ENCODE assay signal across 17 cellular contexts in genomic region chr11:19734171-19734570, GRCh38.
"Had no signal": no experiment of that assay in that cellular context is flagged by ENCODE, and none has a peak within 500 bp of the region (broad histone marks: within the 10 kb centered on the region; RNA-seq: fewer than 3 reads in every experiment).

No MANE protein-coding gene starts in this region.

- H3K4me3 ChIP-seq: testis had no signal

- H3K4me1 ChIP-seq: testis had no signal

- H3K9me3 ChIP-seq: testis had no signal

- H3K4me3 Mint-ChIP-seq: activated naive CD4-positive, alpha-beta T cell treated with anti-CD3 and anti-CD28 coated beads, Interleukin-2, amount 50 U/mL, for 24 hours; endodermal cell; stimulated activated naive CD8-positive, alpha-beta T cell treated with anti-CD3 and anti-CD28 coated beads, Interleukin-15, amount 100 ng/mL, for 72 hours; T-helper 1 cell treated with Interleukin-12 subunit alpha and Interleukin-12 subunit beta and Interleukin-4 antibody, amounts not matched to agents 30 μg/mL and 1 μg/mL, for 36 hours had no signal

- H3K27ac Mint-ChIP-seq: activated naive CD4-positive, alpha-beta T cell treated with anti-CD3 and anti-CD28 coated beads, Interleukin-2, amount 50 U/mL, for 24 hours; endodermal cell; progenitor cell of endocrine pancreas; stimulated activated naive CD8-positive, alpha-beta T cell treated with anti-CD3 and anti-CD28 coated beads, Interleukin-15, amount 100 ng/mL, for 72 hours; T-helper 1 cell treated with Interleukin-12 subunit alpha and Interleukin-12 subunit beta and Interleukin-4 antibody, amounts not matched to agents 30 μg/mL and 1 μg/mL, for 36 hours had no signal

- H3K27me3 ChIP-seq: testis had no signal

- DNase-seq: activated CD4-positive, alpha-beta T cell treated with anti-CD3 and anti-CD28 coated beads, Interleukin-2, amount 50 U/mL, for 1 hour; activated CD8-positive, alpha-beta memory T cell treated with anti-CD3 and anti-CD28 coated beads for 24 hours; activated gamma-delta T cell; endodermal cell; left ventricle myocardium superior; occipital lobe; right cardiac atrium; small intestine; stimulated activated CD4-positive, alpha-beta T cell treated with anti-CD3 and anti-CD28 coated beads, Interleukin-15, amount 100 ng/mL, for 24 hours; stimulated activated CD4-positive, alpha-beta T cell treated with anti-CD3 and anti-CD28 coated beads, Interleukin-2, amount 100 ng/mL, for 48 hours; stimulated activated naive CD8-positive, alpha-beta T cell treated with anti-CD3 and anti-CD28 coated beads, Interleukin-15, amount 100 ng/mL, for 72 hours; testis had no signal

- H3K4me1 Mint-ChIP-seq: activated naive CD4-positive, alpha-beta T cell treated with anti-CD3 and anti-CD28 coated beads, Interleukin-2, amount 50 U/mL, for 24 hours; stimulated activated naive CD8-positive, alpha-beta T cell treated with anti-CD3 and anti-CD28 coated beads, Interleukin-15, amount 100 ng/mL, for 72 hours had no signal

- H3K9me3 Mint-ChIP-seq: activated naive CD4-positive, alpha-beta T cell treated with anti-CD3 and anti-CD28 coated beads, Interleukin-2, amount 50 U/mL, for 24 hours; endodermal cell; stimulated activated naive CD8-positive, alpha-beta T cell treated with anti-CD3 and anti-CD28 coated beads, Interleukin-15, amount 100 ng/mL, for 72 hours; T-helper 1 cell treated with Interleukin-12 subunit alpha and Interleukin-12 subunit beta and Interleukin-4 antibody, amounts not matched to agents 30 μg/mL and 1 μg/mL, for 36 hours had no signal

- ATAC-seq: activated CD4-positive, CD25-positive, alpha-beta regulatory T cell treated with anti-CD3 and anti-CD28 coated beads, Interleukin-2, amount 50 U/mL, for 24 hours; left ventricle myocardium superior; right cardiac atrium; stimulated activated naive CD8-positive, alpha-beta T cell treated with anti-CD3 and anti-CD28 coated beads, Interleukin-15, amount 100 ng/mL, for 72 hours had no signal

- H3K27me3 Mint-ChIP-seq: activated naive CD4-positive, alpha-beta T cell treated with anti-CD3 and anti-CD28 coated beads, Interleukin-2, amount 50 U/mL, for 24 hours had no signal

- H3K27ac ChIP-seq: epithelial cell of prostate, testis had no signal

- H3K36me3 Mint-ChIP-seq: activated naive CD4-positive, alpha-beta T cell treated with anti-CD3 and anti-CD28 coated beads, Interleukin-2, amount 50 U/mL, for 24 hours had no signal
